8 cellular contexts compared by ENCODE assay signal in the genomic region with DNA sequence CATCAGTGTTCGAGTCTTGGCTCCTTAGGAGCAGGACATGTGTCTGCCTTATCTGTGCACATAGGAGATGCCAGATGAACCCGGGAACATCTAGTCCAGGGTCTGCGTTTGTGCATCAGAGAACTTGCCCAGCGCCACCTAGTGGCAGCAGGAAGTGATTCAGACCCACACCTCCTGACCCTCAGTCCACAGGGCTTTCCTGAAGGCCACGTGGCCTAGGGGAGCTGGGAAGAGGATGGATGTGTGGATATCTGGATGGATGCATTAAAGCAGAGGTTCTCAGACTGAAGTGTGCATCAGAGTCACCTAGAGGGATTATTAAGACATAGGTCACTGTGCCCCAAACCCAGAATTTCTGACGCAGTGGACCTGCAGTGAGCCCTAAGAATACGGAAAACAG. TPM values are rescaled to one million over a fixed set of nuclear protein-coding genes. Genes with fewer than 3 reads are reported as not detected.
A peak's percentile ranks its signal among the peaks of the same experiment; 100 is the strongest.
DNase-seq lines count a peak whose midpoint lies in the region; ATAC-seq and TF ChIP-seq lines count a peak whose summit lies in the region.

No MANE protein-coding gene starts in this region.

- H3K9me2 ChIP-seq in OCI-LY7 (ENCODE audit: insufficient read depth, low read length), result no peaks in the 10 kb centered on the region

- H4K20me1 ChIP-seq in OCI-LY7 (ENCODE audit: insufficient read depth, low read length), result no peaks in the 10 kb centered on the region

- H3K4me1 ChIP-seq in OCI-LY7 (ENCODE audit: insufficient read depth, low read length, poor library complexity, severe bottlenecking), result no peaks in the 10 kb centered on the region
- no peaks in the 10 kb centered on the region for H3K4me1 ChIP-seq in left ventricle myocardium inferior

- POLR2A ChIA-PET in OCI-LY7 (lab: Charles Lee), result interaction anchor here (0.7 kb wide), 1 partner anchor 695 kb away, joined by 3 read pairs; no protein-coding TSS in a partner anchor

- peak; percentile 51 for ATAC-seq in HG02973 (IDR thresholded peaks at IDR 0.05; ENCODE audit: unreplicated experiment)
- ATAC-seq in GM21619 (IDR thresholded peaks at IDR 0.05; ENCODE audit: unreplicated experiment), result no peak

- CTCF ChIA-PET in OCI-LY7 (lab: Charles Lee; ENCODE audit: unreplicated experiment), result interaction anchor here (1.5 kb wide), 1 partner anchor 16 kb away, joined by 5 read pairs; no protein-coding TSS in a partner anchor

- intact Hi-C loops in OCI-LY7 (cut with micrococcal nuclease; ENCODE audit: unreplicated experiment) (no loop called here), left ventricle myocardium inferior (cut with micrococcal nuclease) (no loop called here)

- no peaks in the 10 kb centered on the region for H3K36me3 ChIP-seq in OCI-LY7 (ENCODE audit: insufficient read depth, low read length)
- H3K36me3 ChIP-seq in left ventricle myocardium inferior, result no peaks in the 10 kb centered on the region

- H3K9me3 ChIP-seq in OCI-LY7 (ENCODE audit: low read length) (no peaks in the 10 kb centered on the region), left ventricle myocardium inferior (replicated peaks) (no peaks in the 10 kb centered on the region)

- peaks cover 37% of the 10 kb centered on the region for H3K27me3 ChIP-seq in left ventricle myocardium inferior (ENCODE audit: low read depth)

- H3K79me2 ChIP-seq in OCI-LY7 (ENCODE audit: insufficient read depth, low read depth, low read length), result no peaks in the 10 kb centered on the region

- H3K27ac ChIP-seq in OCI-LY7 (ENCODE audit: low read depth, low read length, poor library complexity, severe bottlenecking) (no peak overlapping the region), left ventricle myocardium inferior (replicated peaks) (no peak overlapping the region)

- TF ChIP-seq CTCF in OCI-LY7 (conservative IDR thresholded peaks at IDR 0.05; ENCODE audit: low read length) (peak; percentile 83), left ventricle myocardium inferior (IDR thresholded peaks at IDR 0.05; ENCODE audit: borderline replicate concordance) (peak; percentile 65)

- DNase-seq in DMS153 (lab: John Stamatoyannopoulos, UW), result peak; percentile 28
- no peak for DNase-seq in DMS153 treated with DMSO at 0.1 percent for 48 hours (lab: John Stamatoyannopoulos, UW; ENCODE audit: unreplicated experiment)
- DNase-seq in OCI-LY7 (ENCODE audit: low spot score), result peak; percentile 59
- DNase-seq in activated naive CD4-positive, alpha-beta T cell treated with Interleukin-2 at 50 U/mL for 16 hours, result peak; percentile 43
- peak; percentile 35 for DNase-seq in left ventricle myocardium inferior
- peak; percentile 18 to 45 (median 36) for DNase-seq in stimulated activated CD4-positive, alpha-beta T cell treated with anti-CD3 and anti-CD28 coated beads, Interleukin-12 subunit alpha, Interleukin-12 subunit beta, amount 100 ng/mL, for 48 hours (ENCODE audit: low read depth in 2 of 3, low spot score in 1 of 3)

- no peak overlapping the region for H2AFZ ChIP-seq in OCI-LY7 (ENCODE audit: low read length)

- no TSS peak for BruUV-seq in OCI-LY7 (replicated peaks; lab: Mats Ljungman, UMichigan)

- H3K4me3 ChIP-seq in OCI-LY7 (ENCODE audit: low read depth, low read length, poor library complexity, severe bottlenecking) (no peak overlapping the region), left ventricle myocardium inferior (no peak overlapping the region)

- H3K4me2 ChIP-seq in OCI-LY7 (ENCODE audit: low read length), result no peak overlapping the region

RNA-seq across cellular contexts. Expression of a gene that starts 37.3 kb away (rescaled TPM):
- total RNA-seq in OCI-LY7 (2014; rRNA removed; shearing (Covaris generic)), result not detected in 2 replicates
- total RNA-seq in OCI-LY7 (2022) (not detected in 2 replicates), left ventricle myocardium inferior (not detected)
